In genomic region chr18:13539050-13539449, GRCh38 we compare ENCODE assay signal across 9 cellular contexts.
DNase-seq lines count a peak whose midpoint lies in the region; ATAC-seq and TF ChIP-seq lines count a peak whose summit lies in the region.
"Had no signal": no experiment of that assay in that cellular context is flagged by ENCODE, and none has a peak within 500 bp of the region (broad histone marks: within the 10 kb centered on the region; RNA-seq: fewer than 3 reads in every experiment).

No MANE protein-coding gene starts in this region.

- H3K4me1 ChIP-seq in Loucy (ENCODE audit: insufficient read depth, low read length, poor library complexity, severe bottlenecking), result peaks cover 50% of the 10 kb centered on the region

- peak overlapping the region; percentile 71 for H3K27ac Mint-ChIP-seq in activated naive CD4-positive, alpha-beta T cell treated with anti-CD3 and anti-CD28 coated beads, Interleukin-2, amount 50 U/mL, for 24 hours
- peak overlapping the region; percentile 89 to 97 (median 96) for H3K27ac Mint-ChIP-seq in naive thymus-derived CD8-positive, alpha-beta T cell

- peak overlapping the region; percentile 31 for H3K9ac ChIP-seq in Loucy (ENCODE audit: low read depth, low read length, poor library complexity, severe bottlenecking)

- ATAC-seq in naive thymus-derived CD8-positive, alpha-beta T cell, result peak; percentile 75 to 91
- ATAC-seq in GM21390 (IDR thresholded peaks at IDR 0.05; ENCODE audit: unreplicated experiment) (no peak), HG03025 (IDR thresholded peaks at IDR 0.05; ENCODE audit: low FRiP score, unreplicated experiment) (no peak)

- H3K27me3 ChIP-seq in Loucy (ENCODE audit: insufficient read depth, low read length, poor library complexity, severe bottlenecking), result no peaks in the 10 kb centered on the region

- H3K4me3 ChIP-seq in Loucy (ENCODE audit: low read length, poor library complexity, severe bottlenecking), result peak overlapping the region; percentile 15

- H3F3A ChIP-seq in Loucy (ENCODE audit: low read depth), result no peaks in the 10 kb centered on the region

- H3K27me3 Mint-ChIP-seq in activated naive CD4-positive, alpha-beta T cell treated with anti-CD3 and anti-CD28 coated beads, Interleukin-2, amount 50 U/mL, for 24 hours, result no peaks in the 10 kb centered on the region
- no peaks in the 10 kb centered on the region for H3K27me3 Mint-ChIP-seq in naive thymus-derived CD8-positive, alpha-beta T cell

- peak overlapping the region; percentile 14; the same call in 1 of the 2 replicates for H2AFZ ChIP-seq in Loucy (ENCODE audit: low read length)

- peak overlapping the region; percentile 49 for H3K4me2 ChIP-seq in Loucy (ENCODE audit: low read depth, low read length, poor library complexity, severe bottlenecking)

- peaks cover 8% of the 10 kb centered on the region for H3K36me3 Mint-ChIP-seq in activated naive CD4-positive, alpha-beta T cell treated with anti-CD3 and anti-CD28 coated beads, Interleukin-2, amount 50 U/mL, for 24 hours
- H3K36me3 Mint-ChIP-seq in naive thymus-derived CD8-positive, alpha-beta T cell, result peaks cover 0 to 5% (median 0%) of the 10 kb centered on the region in 3 donors

- DNase-seq in DMS79 (lab: John Stamatoyannopoulos, UW) (peak; percentile 18), NCI-H1105 treated with DMSO at 0.1 percent for 48 hours (lab: John Stamatoyannopoulos, UW) (no peak), pons (ENCODE audit: low spot score) (no peak)
- peak; percentile 36 to 90 (median 76) for DNase-seq in naive thymus-derived CD8-positive, alpha-beta T cell
- DNase-seq: NK-92 treated with Interleukin-12 subunit alpha and Interleukin-12 subunit beta, amount 100 ng/mL, for 24 hours had no signal

- POLR2A ChIA-PET in naive thymus-derived CD8-positive, alpha-beta T cell (lab: Charles Lee), result interaction anchor here (0.7 to 1.8 kb wide), 6 partner anchors 8 to 320 kb away, joined by 3 to 6 read pairs (median 3); partner anchors contain the start of gene LDLRAD4

- H3K4me3 Mint-ChIP-seq in activated naive CD4-positive, alpha-beta T cell treated with anti-CD3 and anti-CD28 coated beads, Interleukin-2, amount 50 U/mL, for 24 hours, result peak overlapping the region; percentile 66
- H3K4me3 Mint-ChIP-seq in naive thymus-derived CD8-positive, alpha-beta T cell, result peak overlapping the region; percentile 55 to 86 (median 80)

- H3K9me3 ChIP-seq in Loucy (ENCODE audit: insufficient read depth, low read depth, low read length), result no peaks in the 10 kb centered on the region

- H3K9me2 ChIP-seq in Loucy (replicated peaks; ENCODE audit: low read depth, low read length), result no peaks in the 10 kb centered on the region

- TF ChIP-seq CTCF in Loucy (conservative IDR thresholded peaks at IDR 0.05; ENCODE audit: low read length), result no peak

- no peaks in the 10 kb centered on the region for H4K20me1 ChIP-seq in Loucy (ENCODE audit: insufficient read depth, low read length, poor library complexity, severe bottlenecking)

- no peaks in the 10 kb centered on the region for H3K9me3 Mint-ChIP-seq in activated naive CD4-positive, alpha-beta T cell treated with anti-CD3 and anti-CD28 coated beads, Interleukin-2, amount 50 U/mL, for 24 hours
- H3K9me3 Mint-ChIP-seq in naive thymus-derived CD8-positive, alpha-beta T cell, result no peaks in the 10 kb centered on the region

- no peaks in the 10 kb centered on the region for H3K36me3 ChIP-seq in Loucy (ENCODE audit: insufficient read depth, low read length)

- peaks cover 18% of the 10 kb centered on the region; the same call in 1 of the 2 replicates for H3K79me2 ChIP-seq in Loucy (ENCODE audit: insufficient read depth, low read length)

- peaks cover 70% of the 10 kb centered on the region for H3K4me1 Mint-ChIP-seq in activated naive CD4-positive, alpha-beta T cell treated with anti-CD3 and anti-CD28 coated beads, Interleukin-2, amount 50 U/mL, for 24 hours
- peaks cover 40 to 93% (median 86%) of the 10 kb centered on the region in 4 donors for H3K4me1 Mint-ChIP-seq in naive thymus-derived CD8-positive, alpha-beta T cell

Comparison
In these comparisons a context has a peak if more than half of its experiments do, and no peak if none do; other contexts are left out.
1. DNase-seq: peak in DMS79 (single experiment) and naive thymus-derived CD8-positive, alpha-beta T cell (10 of 10); none in NCI-H1105 treated with DMSO at 0.1 percent for 48 hours (single experiment) and pons (single experiment).
2. ATAC-seq: peak in naive thymus-derived CD8-positive, alpha-beta T cell (2 of 2); none in GM21390 (single experiment) and HG03025 (single experiment).